Comparison of ENCODE assay signal across 1 cellular context in the genomic region with DNA sequence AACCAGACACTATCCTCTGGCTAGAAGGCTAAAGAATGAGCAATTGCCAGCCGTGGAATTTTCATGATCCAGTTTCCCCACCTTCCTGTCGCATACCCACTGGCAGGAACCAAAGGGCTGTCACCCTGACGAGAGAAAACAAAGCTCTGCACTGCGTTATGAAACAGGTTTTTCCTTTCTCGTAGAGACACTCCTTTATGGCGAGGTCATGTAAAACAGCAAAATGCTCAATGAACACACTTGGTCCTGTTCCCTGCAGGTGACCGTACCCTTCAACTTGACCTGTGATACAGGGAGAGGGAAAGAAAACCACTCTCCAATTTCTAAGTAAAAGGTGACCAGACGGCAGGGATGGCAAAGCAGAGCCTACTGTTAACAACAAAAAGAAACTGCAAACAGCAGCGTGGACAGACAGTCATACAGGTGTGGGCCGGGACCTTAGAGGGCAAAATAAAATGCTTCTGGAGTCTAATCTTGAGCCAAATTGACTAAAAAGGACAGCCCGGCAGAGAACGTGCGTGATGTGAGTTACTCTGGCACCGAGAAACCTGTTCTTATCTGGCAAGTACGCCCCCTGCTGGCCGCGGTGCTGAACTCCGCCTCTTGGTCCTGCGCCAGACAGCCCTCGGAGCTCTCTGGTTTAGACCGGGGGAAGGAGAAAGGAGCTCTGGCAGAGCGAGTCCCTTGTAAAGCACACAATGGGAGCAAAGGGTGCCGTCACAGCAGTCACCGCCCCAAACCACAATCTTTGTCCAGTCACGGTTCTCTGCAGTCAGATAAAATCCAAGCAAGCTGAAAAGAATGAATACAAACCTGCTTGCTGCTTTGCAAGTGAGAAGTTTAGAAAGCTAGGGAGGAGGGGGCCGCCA.
A peak's percentile ranks its signal among the peaks of the same experiment; 100 is the strongest.
TF ChIP-seq lines count a peak whose summit lies in the region.

No MANE protein-coding gene starts in this region.

TF ChIP-seq in HEK293, 187 proteins besides CTCF, POLR2A, EP300 and RAD21 (continued from another document and continues in another):
- TF ChIP-seq GFI1B (tag by site-specific recombination; IDR thresholded peaks at IDR 0.05) (peak; percentile 85), SCRT1 (tag by site-specific recombination; IDR thresholded peaks at IDR 0.05; ENCODE audit: borderline replicate concordance) (peak; percentile 9; the same call in 1 of the 2 replicates), ZNF501 (tag by site-specific recombination; IDR thresholded peaks at IDR 0.05) (peak; percentile 66; the same call in 1 of the 2 replicates), ZNF548 (tag by site-specific recombination; IDR thresholded peaks at IDR 0.05) (no peak), ZNF10 (tag by site-specific recombination; IDR thresholded peaks at IDR 0.05) (no peak), WT1 (tag by site-specific recombination; IDR thresholded peaks at IDR 0.05) (peak; percentile 80), ZIC2 (tag by site-specific recombination; IDR thresholded peaks at IDR 0.05) (peak; percentile 62), ZNF660 (tag by site-specific recombination; IDR thresholded peaks at IDR 0.05) (peak; percentile 96; the same call in 1 of the 2 replicates), ZNF654 (tag by site-specific recombination; IDR thresholded peaks at IDR 0.05; ENCODE audit: low read depth) (peak; percentile 53; the same call in 1 of the 2 replicates), ZNF266 (tag by site-specific recombination; IDR thresholded peaks at IDR 0.05; ENCODE audit: low read depth) (no peak), KLF10 (tag by site-specific recombination; IDR thresholded peaks at IDR 0.05) (no peak), SP7 (tag by site-specific recombination; IDR thresholded peaks at IDR 0.05) (peak; percentile 89), YY1 (tag by site-specific recombination; IDR thresholded peaks at IDR 0.05) (no peak), ZNF544 (tag by site-specific recombination; IDR thresholded peaks at IDR 0.05) (no peak), ZXDB (tag by site-specific recombination; IDR thresholded peaks at IDR 0.05) (peak; percentile 73), ZNF133 (tag by site-specific recombination; IDR thresholded peaks at IDR 0.05) (no peak), MYNN (tag by site-specific recombination; IDR thresholded peaks at IDR 0.05; ENCODE audit: borderline replicate concordance) (no peak), ZNF221 (tag by site-specific recombination; IDR thresholded peaks at IDR 0.05; ENCODE audit: borderline replicate concordance) (no peak), ZNF670 (tag by site-specific recombination; IDR thresholded peaks at IDR 0.05; ENCODE audit: low read depth) (no peak), ZNF175 (tag by site-specific recombination; IDR thresholded peaks at IDR 0.05) (no peak), ZNF335 (tag by site-specific recombination; conservative IDR thresholded peaks at IDR 0.05) (no peak), SP2 (tag by site-specific recombination; IDR thresholded peaks at IDR 0.05) (no peak), ZNF555 (tag by site-specific recombination; conservative IDR thresholded peaks at IDR 0.05) (no peak), ZSCAN30 (tag by site-specific recombination; IDR thresholded peaks at IDR 0.05) (peak; percentile 94), ZNF341 (tag by site-specific recombination; IDR thresholded peaks at IDR 0.05; ENCODE audit: low read depth) (peak; percentile 56), ZNF561 (tag by site-specific recombination; IDR thresholded peaks at IDR 0.05; ENCODE audit: borderline replicate concordance) (peak; percentile 93)
- TF ChIP-seq, protein P1, sequence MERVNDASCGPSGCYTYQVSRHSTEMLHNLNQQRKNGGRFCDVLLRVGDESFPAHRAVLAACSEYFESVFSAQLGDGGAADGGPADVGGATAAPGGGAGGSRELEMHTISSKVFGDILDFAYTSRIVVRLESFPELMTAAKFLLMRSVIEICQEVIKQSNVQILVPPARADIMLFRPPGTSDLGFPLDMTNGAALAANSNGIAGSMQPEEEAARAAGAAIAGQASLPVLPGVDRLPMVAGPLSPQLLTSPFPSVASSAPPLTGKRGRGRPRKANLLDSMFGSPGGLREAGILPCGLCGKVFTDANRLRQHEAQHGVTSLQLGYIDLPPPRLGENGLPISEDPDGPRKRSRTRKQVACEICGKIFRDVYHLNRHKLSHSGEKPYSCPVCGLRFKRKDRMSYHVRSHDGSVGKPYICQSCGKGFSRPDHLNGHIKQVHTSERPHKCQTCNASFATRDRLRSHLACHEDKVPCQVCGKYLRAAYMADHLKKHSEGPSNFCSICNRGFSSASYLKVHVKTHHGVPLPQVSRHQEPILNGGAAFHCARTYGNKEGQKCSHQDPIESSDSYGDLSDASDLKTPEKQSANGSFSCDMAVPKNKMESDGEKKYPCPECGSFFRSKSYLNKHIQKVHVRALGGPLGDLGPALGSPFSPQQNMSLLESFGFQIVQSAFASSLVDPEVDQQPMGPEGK (tag by site-specific recombination; IDR thresholded peaks at IDR 0.05), result peak; percentile 71
- TF ChIP-seq, protein P2, sequence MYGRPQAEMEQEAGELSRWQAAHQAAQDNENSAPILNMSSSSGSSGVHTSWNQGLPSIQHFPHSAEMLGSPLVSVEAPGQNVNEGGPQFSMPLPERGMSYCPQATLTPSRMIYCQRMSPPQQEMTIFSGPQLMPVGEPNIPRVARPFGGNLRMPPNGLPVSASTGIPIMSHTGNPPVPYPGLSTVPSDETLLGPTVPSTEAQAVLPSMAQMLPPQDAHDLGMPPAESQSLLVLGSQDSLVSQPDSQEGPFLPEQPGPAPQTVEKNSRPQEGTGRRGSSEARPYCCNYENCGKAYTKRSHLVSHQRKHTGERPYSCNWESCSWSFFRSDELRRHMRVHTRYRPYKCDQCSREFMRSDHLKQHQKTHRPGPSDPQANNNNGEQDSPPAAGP (tag by site-specific recombination; IDR thresholded peaks at IDR 0.05), result peak; percentile 62
- TF ChIP-seq, protein P3, sequence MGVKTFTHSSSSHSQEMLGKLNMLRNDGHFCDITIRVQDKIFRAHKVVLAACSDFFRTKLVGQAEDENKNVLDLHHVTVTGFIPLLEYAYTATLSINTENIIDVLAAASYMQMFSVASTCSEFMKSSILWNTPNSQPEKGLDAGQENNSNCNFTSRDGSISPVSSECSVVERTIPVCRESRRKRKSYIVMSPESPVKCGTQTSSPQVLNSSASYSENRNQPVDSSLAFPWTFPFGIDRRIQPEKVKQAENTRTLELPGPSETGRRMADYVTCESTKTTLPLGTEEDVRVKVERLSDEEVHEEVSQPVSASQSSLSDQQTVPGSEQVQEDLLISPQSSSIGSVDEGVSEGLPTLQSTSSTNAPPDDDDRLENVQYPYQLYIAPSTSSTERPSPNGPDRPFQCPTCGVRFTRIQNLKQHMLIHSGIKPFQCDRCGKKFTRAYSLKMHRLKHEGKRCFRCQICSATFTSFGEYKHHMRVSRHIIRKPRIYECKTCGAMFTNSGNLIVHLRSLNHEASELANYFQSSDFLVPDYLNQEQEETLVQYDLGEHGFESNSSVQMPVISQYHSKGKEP (tag by site-specific recombination; IDR thresholded peaks at IDR 0.05), result peak; percentile 82
- TF ChIP-seq, protein P4, sequence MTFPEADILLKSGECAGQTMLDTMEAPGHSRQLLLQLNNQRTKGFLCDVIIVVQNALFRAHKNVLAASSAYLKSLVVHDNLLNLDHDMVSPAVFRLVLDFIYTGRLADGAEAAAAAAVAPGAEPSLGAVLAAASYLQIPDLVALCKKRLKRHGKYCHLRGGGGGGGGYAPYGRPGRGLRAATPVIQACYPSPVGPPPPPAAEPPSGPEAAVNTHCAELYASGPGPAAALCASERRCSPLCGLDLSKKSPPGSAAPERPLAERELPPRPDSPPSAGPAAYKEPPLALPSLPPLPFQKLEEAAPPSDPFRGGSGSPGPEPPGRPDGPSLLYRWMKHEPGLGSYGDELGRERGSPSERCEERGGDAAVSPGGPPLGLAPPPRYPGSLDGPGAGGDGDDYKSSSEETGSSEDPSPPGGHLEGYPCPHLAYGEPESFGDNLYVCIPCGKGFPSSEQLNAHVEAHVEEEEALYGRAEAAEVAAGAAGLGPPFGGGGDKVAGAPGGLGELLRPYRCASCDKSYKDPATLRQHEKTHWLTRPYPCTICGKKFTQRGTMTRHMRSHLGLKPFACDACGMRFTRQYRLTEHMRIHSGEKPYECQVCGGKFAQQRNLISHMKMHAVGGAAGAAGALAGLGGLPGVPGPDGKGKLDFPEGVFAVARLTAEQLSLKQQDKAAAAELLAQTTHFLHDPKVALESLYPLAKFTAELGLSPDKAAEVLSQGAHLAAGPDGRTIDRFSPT (tag by site-specific recombination; IDR thresholded peaks at IDR 0.05), result peak; percentile 35; the same call in 1 of the 2 replicates
- TF ChIP-seq, protein P5, sequence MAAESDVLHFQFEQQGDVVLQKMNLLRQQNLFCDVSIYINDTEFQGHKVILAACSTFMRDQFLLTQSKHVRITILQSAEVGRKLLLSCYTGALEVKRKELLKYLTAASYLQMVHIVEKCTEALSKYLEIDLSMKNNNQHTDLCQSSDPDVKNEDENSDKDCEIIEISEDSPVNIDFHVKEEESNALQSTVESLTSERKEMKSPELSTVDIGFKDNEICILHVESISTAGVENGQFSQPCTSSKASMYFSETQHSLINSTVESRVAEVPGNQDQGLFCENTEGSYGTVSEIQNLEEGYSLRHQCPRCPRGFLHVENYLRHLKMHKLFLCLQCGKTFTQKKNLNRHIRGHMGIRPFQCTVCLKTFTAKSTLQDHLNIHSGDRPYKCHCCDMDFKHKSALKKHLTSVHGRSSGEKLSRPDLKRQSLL (tag by site-specific recombination; IDR thresholded peaks at IDR 0.05), result peak; percentile 58; the same call in 1 of the 2 replicates
- TF ChIP-seq, protein P6, sequence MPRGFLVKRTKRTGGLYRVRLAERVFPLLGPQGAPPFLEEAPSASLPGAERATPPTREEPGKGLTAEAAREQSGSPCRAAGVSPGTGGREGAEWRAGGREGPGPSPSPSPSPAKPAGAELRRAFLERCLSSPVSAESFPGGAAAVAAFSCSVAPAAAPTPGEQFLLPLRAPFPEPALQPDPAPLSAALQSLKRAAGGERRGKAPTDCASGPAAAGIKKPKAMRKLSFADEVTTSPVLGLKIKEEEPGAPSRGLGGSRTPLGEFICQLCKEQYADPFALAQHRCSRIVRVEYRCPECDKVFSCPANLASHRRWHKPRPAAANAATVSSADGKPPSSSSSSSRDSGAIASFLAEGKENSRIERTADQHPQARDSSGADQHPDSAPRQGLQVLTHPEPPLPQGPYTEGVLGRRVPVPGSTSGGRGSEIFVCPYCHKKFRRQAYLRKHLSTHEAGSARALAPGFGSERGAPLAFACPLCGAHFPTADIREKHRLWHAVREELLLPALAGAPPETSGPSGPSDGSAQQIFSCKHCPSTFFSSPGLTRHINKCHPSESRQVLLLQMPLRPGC (tag by site-specific recombination; IDR thresholded peaks at IDR 0.05), result peak; percentile 29; the same call in 1 of the 2 replicates
- TF ChIP-seq, protein P7, sequence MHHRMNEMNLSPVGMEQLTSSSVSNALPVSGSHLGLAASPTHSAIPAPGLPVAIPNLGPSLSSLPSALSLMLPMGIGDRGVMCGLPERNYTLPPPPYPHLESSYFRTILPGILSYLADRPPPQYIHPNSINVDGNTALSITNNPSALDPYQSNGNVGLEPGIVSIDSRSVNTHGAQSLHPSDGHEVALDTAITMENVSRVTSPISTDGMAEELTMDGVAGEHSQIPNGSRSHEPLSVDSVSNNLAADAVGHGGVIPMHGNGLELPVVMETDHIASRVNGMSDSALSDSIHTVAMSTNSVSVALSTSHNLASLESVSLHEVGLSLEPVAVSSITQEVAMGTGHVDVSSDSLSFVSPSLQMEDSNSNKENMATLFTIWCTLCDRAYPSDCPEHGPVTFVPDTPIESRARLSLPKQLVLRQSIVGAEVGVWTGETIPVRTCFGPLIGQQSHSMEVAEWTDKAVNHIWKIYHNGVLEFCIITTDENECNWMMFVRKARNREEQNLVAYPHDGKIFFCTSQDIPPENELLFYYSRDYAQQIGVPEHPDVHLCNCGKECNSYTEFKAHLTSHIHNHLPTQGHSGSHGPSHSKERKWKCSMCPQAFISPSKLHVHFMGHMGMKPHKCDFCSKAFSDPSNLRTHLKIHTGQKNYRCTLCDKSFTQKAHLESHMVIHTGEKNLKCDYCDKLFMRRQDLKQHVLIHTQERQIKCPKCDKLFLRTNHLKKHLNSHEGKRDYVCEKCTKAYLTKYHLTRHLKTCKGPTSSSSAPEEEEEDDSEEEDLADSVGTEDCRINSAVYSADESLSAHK (tag by site-specific recombination; IDR thresholded peaks at IDR 0.05), result 0 out of 2 replicates have a peak, but pooled peaks have one; percentile 32
- TF ChIP-seq, protein P8, sequence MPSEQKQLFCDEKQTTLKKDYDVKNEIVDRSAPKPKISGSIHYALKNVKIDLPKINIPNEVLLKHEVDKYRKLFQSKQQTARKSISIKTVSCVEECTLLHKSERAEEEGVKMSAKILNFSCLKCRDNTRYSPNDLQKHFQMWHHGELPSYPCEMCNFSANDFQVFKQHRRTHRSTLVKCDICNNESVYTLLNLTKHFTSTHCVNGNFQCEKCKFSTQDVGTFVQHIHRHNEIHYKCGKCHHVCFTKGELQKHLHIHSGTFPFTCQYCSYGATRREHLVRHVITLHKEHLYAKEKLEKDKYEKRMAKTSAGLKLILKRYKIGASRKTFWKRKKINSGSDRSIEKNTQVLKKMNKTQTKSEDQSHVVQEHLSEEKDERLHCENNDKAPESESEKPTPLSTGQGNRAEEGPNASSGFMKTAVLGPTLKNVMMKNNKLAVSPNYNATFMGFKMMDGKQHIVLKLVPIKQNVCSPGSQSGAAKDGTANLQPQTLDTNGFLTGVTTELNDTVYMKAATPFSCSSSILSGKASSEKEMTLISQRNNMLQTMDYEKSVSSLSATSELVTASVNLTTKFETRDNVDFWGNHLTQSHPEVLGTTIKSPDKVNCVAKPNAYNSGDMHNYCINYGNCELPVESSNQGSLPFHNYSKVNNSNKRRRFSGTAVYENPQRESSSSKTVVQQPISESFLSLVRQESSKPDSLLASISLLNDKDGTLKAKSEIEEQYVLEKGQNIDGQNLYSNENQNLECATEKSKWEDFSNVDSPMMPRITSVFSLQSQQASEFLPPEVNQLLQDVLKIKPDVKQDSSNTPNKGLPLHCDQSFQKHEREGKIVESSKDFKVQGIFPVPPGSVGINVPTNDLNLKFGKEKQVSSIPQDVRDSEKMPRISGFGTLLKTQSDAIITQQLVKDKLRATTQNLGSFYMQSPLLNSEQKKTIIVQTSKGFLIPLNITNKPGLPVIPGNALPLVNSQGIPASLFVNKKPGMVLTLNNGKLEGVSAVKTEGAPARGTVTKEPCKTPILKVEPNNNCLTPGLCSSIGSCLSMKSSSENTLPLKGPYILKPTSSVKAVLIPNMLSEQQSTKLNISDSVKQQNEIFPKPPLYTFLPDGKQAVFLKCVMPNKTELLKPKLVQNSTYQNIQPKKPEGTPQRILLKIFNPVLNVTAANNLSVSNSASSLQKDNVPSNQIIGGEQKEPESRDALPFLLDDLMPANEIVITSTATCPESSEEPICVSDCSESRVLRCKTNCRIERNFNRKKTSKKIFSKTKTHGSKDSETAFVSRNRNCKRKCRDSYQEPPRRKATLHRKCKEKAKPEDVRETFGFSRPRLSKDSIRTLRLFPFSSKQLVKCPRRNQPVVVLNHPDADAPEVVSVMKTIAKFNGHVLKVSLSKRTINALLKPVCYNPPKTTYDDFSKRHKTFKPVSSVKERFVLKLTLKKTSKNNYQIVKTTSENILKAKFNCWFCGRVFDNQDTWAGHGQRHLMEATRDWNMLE (tag by site-specific recombination; conservative IDR thresholded peaks at IDR 0.05; ENCODE audit: low read depth), result no peak; the same call in 1 of the 2 replicates
- TF ChIP-seq, protein P9, sequence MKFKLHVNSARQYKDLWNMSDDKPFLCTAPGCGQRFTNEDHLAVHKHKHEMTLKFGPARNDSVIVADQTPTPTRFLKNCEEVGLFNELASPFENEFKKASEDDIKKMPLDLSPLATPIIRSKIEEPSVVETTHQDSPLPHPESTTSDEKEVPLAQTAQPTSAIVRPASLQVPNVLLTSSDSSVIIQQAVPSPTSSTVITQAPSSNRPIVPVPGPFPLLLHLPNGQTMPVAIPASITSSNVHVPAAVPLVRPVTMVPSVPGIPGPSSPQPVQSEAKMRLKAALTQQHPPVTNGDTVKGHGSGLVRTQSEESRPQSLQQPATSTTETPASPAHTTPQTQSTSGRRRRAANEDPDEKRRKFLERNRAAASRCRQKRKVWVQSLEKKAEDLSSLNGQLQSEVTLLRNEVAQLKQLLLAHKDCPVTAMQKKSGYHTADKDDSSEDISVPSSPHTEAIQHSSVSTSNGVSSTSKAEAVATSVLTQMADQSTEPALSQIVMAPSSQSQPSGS (tag by site-specific recombination; IDR thresholded peaks at IDR 0.05; ENCODE audit: low read depth), result peak; percentile 14; the same call in 1 of the 2 replicates
